In the genomic region with DNA sequence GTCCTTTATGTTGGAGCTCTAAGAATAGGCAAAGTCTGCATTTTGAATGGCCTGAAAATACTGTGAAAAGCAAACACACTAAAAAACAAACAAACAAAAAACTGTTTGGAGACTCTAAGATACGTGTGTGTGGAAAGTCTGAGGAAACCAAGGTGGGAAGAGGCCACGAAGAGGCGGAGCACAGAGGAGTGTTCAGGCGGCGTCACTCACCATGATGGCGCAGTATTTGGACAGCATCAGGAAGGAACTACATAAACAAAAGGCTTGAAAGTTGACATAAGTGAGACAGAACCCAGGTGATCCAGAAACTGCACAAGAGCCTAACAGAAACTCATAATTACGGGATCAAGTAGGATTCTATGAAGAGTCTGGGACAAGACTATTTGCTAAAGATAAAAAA, we compare ENCODE assay signal across 18 cellular contexts. TPM values are rescaled to one million over a fixed set of nuclear protein-coding genes. Genes with fewer than 3 reads are reported as not detected.
DNase-seq lines count a peak whose midpoint lies in the region; ATAC-seq, FAIRE-seq and TF ChIP-seq lines count a peak whose summit lies in the region.
"Had no signal": no experiment of that assay in that cellular context is flagged by ENCODE, and none has a peak within 500 bp of the region (broad histone marks: within the 10 kb centered on the region; RNA-seq: fewer than 3 reads in every experiment).

No MANE protein-coding gene starts in this region.

- in situ Hi-C loops in HepG2 (cut with HindIII; ENCODE audit: extremely low pct_ligation_motif_present, low pct_unique_long_range_greater_than_20kb), result no loop called here
- in situ Hi-C loops in K562 (cut with MboI), result no loop called here

- H3K27me3 ChIP-seq in HepG2 (ENCODE audit: control insufficient read depth in 1 of 2, insufficient read depth in 2 of 2, low read length in 2 of 2), result no peaks in the 10 kb centered on the region
- no peaks in the 10 kb centered on the region for H3K27me3 ChIP-seq in right lobe of liver
- H3K27me3 ChIP-seq in K562 (ENCODE audit: control insufficient read depth in 2 of 2, insufficient read depth in 2 of 2, low read length in 2 of 2), result no peaks in the 10 kb centered on the region
- H3K27me3 ChIP-seq: BLaER1 treated with 17β-estradiol and CSF1 and Interleukin-3, amounts not matched to agents 10 nM and 100 nM had no signal

- peaks cover 4% of the 10 kb centered on the region for H3K36me3 Mint-ChIP-seq in activated CD4-positive, alpha-beta T cell treated with anti-CD3 and anti-CD28 coated beads, Interleukin-2, amount 10 ng/mL, durations not matched to agents 24 days and 14 days (ENCODE audit: low read depth)
- no peaks in the 10 kb centered on the region for H3K36me3 Mint-ChIP-seq in stimulated activated effector memory CD8-positive, alpha-beta T cell treated with anti-CD3 and anti-CD28 coated beads, Interleukin-12 subunit alpha, Interleukin-12 subunit beta, amount 100 ng/mL, for 72 hours
- H3K36me3 Mint-ChIP-seq: CD8-positive, alpha-beta T cell had no signal

- ATAC-seq in HepG2, result peak; percentile 60; the same call in 2 of the 3 replicates
- ATAC-seq in right lobe of liver, result no peak
- peak; percentile 90 for ATAC-seq in K562
- no peak for ATAC-seq in stimulated activated effector memory CD8-positive, alpha-beta T cell treated with anti-CD3 and anti-CD28 coated beads, Interleukin-12 subunit alpha, Interleukin-12 subunit beta, amount 100 ng/mL, for 72 hours
- ATAC-seq: CD8-positive, alpha-beta T cell had no signal

- H3K9me3 ChIP-seq in HepG2 (ENCODE audit: low read length) (no peaks in the 10 kb centered on the region), right lobe of liver (no peaks in the 10 kb centered on the region), K562 (replicated peaks; ENCODE audit: control insufficient read depth, insufficient read depth, low read depth, low read length) (no peaks in the 10 kb centered on the region)
- H3K9me3 ChIP-seq: BLaER1 treated with 17β-estradiol and CSF1 and Interleukin-3, amounts not matched to agents 10 nM and 100 nM had no signal

- H3K9me3 Mint-ChIP-seq in activated CD4-positive, alpha-beta T cell treated with anti-CD3 and anti-CD28 coated beads, Interleukin-2, amount 10 ng/mL, durations not matched to agents 24 days and 14 days, result no peaks in the 10 kb centered on the region
- H3K9me3 Mint-ChIP-seq in stimulated activated effector memory CD8-positive, alpha-beta T cell treated with anti-CD3 and anti-CD28 coated beads, Interleukin-12 subunit alpha, Interleukin-12 subunit beta, amount 100 ng/mL, for 72 hours, result no peaks in the 10 kb centered on the region
- H3K9me3 Mint-ChIP-seq: CD8-positive, alpha-beta T cell had no signal

- H3K27ac Mint-ChIP-seq in activated CD4-positive, alpha-beta T cell treated with anti-CD3 and anti-CD28 coated beads, Interleukin-2, amount 10 ng/mL, durations not matched to agents 24 days and 14 days, result peak overlapping the region; percentile 32
- peak overlapping the region; percentile 32 for H3K27ac Mint-ChIP-seq in stimulated activated effector memory CD8-positive, alpha-beta T cell treated with anti-CD3 and anti-CD28 coated beads, Interleukin-12 subunit alpha, Interleukin-12 subunit beta, amount 100 ng/mL, for 72 hours
- H3K27ac Mint-ChIP-seq: B cell; CD8-positive, alpha-beta T cell had no signal

- peaks cover 22% of the 10 kb centered on the region for H3K4me1 ChIP-seq in HepG2 (ENCODE audit: insufficient read depth, low read length)
- H3K4me1 ChIP-seq in right lobe of liver, result no peaks in the 10 kb centered on the region
- H3K4me1 ChIP-seq in K562 (replicated peaks in 1 of 2; ENCODE audit: control insufficient read depth in 2 of 2, insufficient read depth in 2 of 2, low read length in 2 of 2), result peaks cover 0 to 5% of the 10 kb centered on the region in 2 experiments; a peak in 2 of 5 replicates
- H3K4me1 ChIP-seq: BLaER1 treated with 17β-estradiol and CSF1 and Interleukin-3, amounts not matched to agents 10 nM and 100 nM had no signal

- CTCF ChIA-PET in HepG2 (lab: Yijun Ruan, JAX; ENCODE audit: low intra/inter-chr PET ratio, low total read pairs), result no interaction called here
- CTCF ChIA-PET in K562 (lab: Yijun Ruan, JAX; ENCODE audit: low intra/inter-chr PET ratio), result no interaction called here

- BruUV-seq in HepG2 (replicated peaks; lab: Mats Ljungman, UMichigan) (no TSS peak), K562 (replicated peaks; lab: Mats Ljungman, UMichigan) (no TSS peak)

- TF ChIP-seq EP300 in HepG2 (IDR thresholded peaks at IDR 0.05; ENCODE audit: low read depth in 2 of 2, low read length in 2 of 2) (no peak), HepG2 (CRISPR knock-in tag; IDR thresholded peaks at IDR 0.05; ENCODE audit: borderline replicate concordance) (no peak), K562 (IDR thresholded peaks at IDR 0.05; ENCODE audit: low read length) (no peak)

- no peaks in the 10 kb centered on the region for H3K36me3 ChIP-seq in HepG2 (replicated peaks in 1 of 2; ENCODE audit: control insufficient read depth in 1 of 2, insufficient read depth in 2 of 2, low read length in 2 of 2)
- no peaks in the 10 kb centered on the region for H3K36me3 ChIP-seq in right lobe of liver
- H3K36me3 ChIP-seq in K562 (ENCODE audit: control insufficient read depth, insufficient read depth, low read length), result no peaks in the 10 kb centered on the region
- H3K36me3 ChIP-seq: BLaER1 treated with 17β-estradiol and CSF1 and Interleukin-3, amounts not matched to agents 10 nM and 100 nM had no signal

- no peaks in the 10 kb centered on the region for H4K20me1 ChIP-seq in HepG2 (ENCODE audit: insufficient read depth, low read length)
- H4K20me1 ChIP-seq in K562 (replicated peaks; ENCODE audit: control insufficient read depth, insufficient read depth, low read length), result no peaks in the 10 kb centered on the region
- H4K20me1 ChIP-seq: BLaER1 treated with 17β-estradiol and CSF1 and Interleukin-3, amounts not matched to agents 10 nM and 100 nM had no signal

- no peaks in the 10 kb centered on the region for H3K9me1 ChIP-seq in K562 (ENCODE audit: control insufficient read depth, insufficient read depth, low read length)

- TF ChIP-seq CTCF in HepG2 (CRISPR knock-in tag; IDR thresholded peaks at IDR 0.05) (no peak), right lobe of liver (IDR thresholded peaks at IDR 0.05) (no peak), K562 (IDR thresholded peaks at IDR 0.05 in 2 of 3, conservative IDR thresholded peaks at IDR 0.05 in 1 of 3; ENCODE audit: insufficient read depth in 2 of 3, low read depth in 1 of 3, low read length in 3 of 3) (no peak)

- 59% methylated on average over 7 of the region's 7 CpGs for WGBS in HepG2 (ENCODE audit: low lambda C conversion rate)
- 85% methylated on average over 7 of the region's 7 CpGs for WGBS in right lobe of liver (ENCODE audit: insufficient coverage, low coverage, low lambda C conversion rate, missing lambda C conversion rate)
- 54% methylated on average over 7 of the region's 7 CpGs for WGBS in K562 (ENCODE audit: insufficient coverage, low coverage, missing lambda C conversion rate)

- no peak overlapping the region for H3K4me3 Mint-ChIP-seq in activated CD4-positive, alpha-beta T cell treated with anti-CD3 and anti-CD28 coated beads, Interleukin-2, amount 10 ng/mL, durations not matched to agents 24 days and 14 days
- H3K4me3 Mint-ChIP-seq in stimulated activated effector memory CD8-positive, alpha-beta T cell treated with anti-CD3 and anti-CD28 coated beads, Interleukin-12 subunit alpha, Interleukin-12 subunit beta, amount 100 ng/mL, for 72 hours, result no peak overlapping the region
- H3K4me3 Mint-ChIP-seq: B cell; CD8-positive, alpha-beta T cell had no signal

- H3K27ac ChIP-seq in HepG2 (ENCODE audit: extremely low read length, insufficient read depth, low read length), result no peak overlapping the region
- H3K27ac ChIP-seq in right lobe of liver, result no peak overlapping the region
- H3K27ac ChIP-seq in K562 (ENCODE audit: extremely low read depth, low read depth, low read length), result peak overlapping the region; percentile 35; the same call in 1 of the 3 replicates
- H3K27ac ChIP-seq: BLaER1 treated with 17β-estradiol and CSF1 and Interleukin-3, amounts not matched to agents 10 nM and 100 nM; GM23248 had no signal

- H3K9ac ChIP-seq in HepG2 (ENCODE audit: insufficient read depth, low read depth, low read length) (no peak overlapping the region), K562 (ENCODE audit: insufficient read depth in 1 of 2, low read depth in 2 of 2, low read length in 2 of 2) (no peak overlapping the region)
- H3K9ac ChIP-seq: BLaER1 treated with 17β-estradiol and CSF1 and Interleukin-3, amounts not matched to agents 10 nM and 100 nM; GM23248 had no signal

- H2AFZ ChIP-seq in HepG2 (ENCODE audit: low read length) (no peak overlapping the region), K562 (ENCODE audit: low read depth, low read length) (peak overlapping the region; percentile 90)
- H2AFZ ChIP-seq: GM23248 had no signal

- POLR2A ChIA-PET in HepG2 (lab: Yijun Ruan, JAX), result interaction anchor here (1.2 kb wide), 1 partner anchor 50 kb away, joined by 3 read pairs; the partner anchor contains the start of gene SOS1
- POLR2A ChIA-PET in K562 (lab: Yijun Ruan, JAX), result interaction anchor here (1.2 kb wide), 2 partner anchors 9 to 13 kb away, joined by 3 read pairs; no protein-coding TSS in a partner anchor

- DNase-seq in activated CD4-positive, alpha-beta T cell treated with anti-CD3 and anti-CD28 coated beads, Interleukin-2, amount 10 ng/mL, durations not matched to agents 24 days and 14 days, result no peak
- no peak for DNase-seq in activated CD4-positive, alpha-beta T cell treated with anti-CD3 and anti-CD28 coated beads, Interleukin-2, amount 50 U/mL, for 1 hour
- DNase-seq in HepG2 (ENCODE audit: low spot score) (peak; percentile 19), right lobe of liver (no peak), K562 (ENCODE audit: extremely low read depth in 1 of 4, low spot score in 3 of 4) (peak in 2 of 4 experiments; percentile 34 to 36), AML-193 (lab: John Stamatoyannopoulos, UW) (no peak), GM12892 (ENCODE audit: insufficient read length) (no peak)
- DNase-seq in stimulated activated effector memory CD8-positive, alpha-beta T cell treated with anti-CD3 and anti-CD28 coated beads, Interleukin-12 subunit alpha, Interleukin-12 subunit beta, amount 100 ng/mL, for 72 hours (ENCODE audit: low spot score in 2 of 2), result no peak
- DNase-seq: 8988T; Calu3; CD8-positive, alpha-beta T cell; DMS79 treated with DMSO at 0.1 percent for 48 hours; GF-D8; GM23248; HCEC 1CT had no signal

- intact Hi-C loops in activated CD4-positive, alpha-beta T cell treated with anti-CD3 and anti-CD28 coated beads, Interleukin-2, amount 10 ng/mL, durations not matched to agents 24 days and 14 days (cut with micrococcal nuclease), result no loop called here
- intact Hi-C loops in HepG2 (cut with micrococcal nuclease; ENCODE audit: unreplicated experiment) (no loop called here), right lobe of liver (cut with DNase I) (no loop called here), K562 (cut with micrococcal nuclease) (no loop called here)

- H3K4me3 ChIP-seq in HepG2 (replicated peaks in 1 of 3; ENCODE audit: insufficient read depth in 1 of 3, low read depth in 2 of 3, low read length in 3 of 3) (no peak overlapping the region), right lobe of liver (no peak overlapping the region), K562 (no peak overlapping the region)
- H3K4me3 ChIP-seq: BLaER1 treated with 17β-estradiol and CSF1 and Interleukin-3, amounts not matched to agents 10 nM and 100 nM; GM23248 had no signal

- TF ChIP-seq POLR2A in HepG2 (IDR thresholded peaks at IDR 0.05; ENCODE audit: insufficient read depth in 1 of 2, low read depth in 2 of 2, low read length in 2 of 2) (no peak), right lobe of liver (IDR thresholded peaks at IDR 0.05) (no peak), K562 (conservative IDR thresholded peaks at IDR 0.05) (no peak), GM12892 (IDR thresholded peaks at IDR 0.05; ENCODE audit: low read depth, low read length) (no peak)

- no peak overlapping the region for H3K4me2 ChIP-seq in HepG2 (ENCODE audit: low read depth, low read length)
- H3K4me2 ChIP-seq in K562 (ENCODE audit: insufficient read depth, low read length), result no peak overlapping the region; the same call in 1 of the 2 replicates
- H3K4me2 ChIP-seq: BLaER1 treated with 17β-estradiol and CSF1 and Interleukin-3, amounts not matched to agents 10 nM and 100 nM had no signal

- no peaks in the 10 kb centered on the region for H3K27me3 Mint-ChIP-seq in activated CD4-positive, alpha-beta T cell treated with anti-CD3 and anti-CD28 coated beads, Interleukin-2, amount 10 ng/mL, durations not matched to agents 24 days and 14 days
- H3K27me3 Mint-ChIP-seq: B cell had no signal

- TF ChIP-seq RAD21 in HepG2 (CRISPR knock-in tag; IDR thresholded peaks at IDR 0.05), result no peak
- no peak for TF ChIP-seq RAD21 in K562 (CRISPR knock-in tag; conservative IDR thresholded peaks at IDR 0.05 in 1 of 2, IDR thresholded peaks at IDR 0.05 in 1 of 2)

- H3K4me1 Mint-ChIP-seq in activated CD4-positive, alpha-beta T cell treated with anti-CD3 and anti-CD28 coated beads, Interleukin-2, amount 10 ng/mL, durations not matched to agents 24 days and 14 days, result peaks cover 18% of the 10 kb centered on the region
- H3K4me1 Mint-ChIP-seq in stimulated activated effector memory CD8-positive, alpha-beta T cell treated with anti-CD3 and anti-CD28 coated beads, Interleukin-12 subunit alpha, Interleukin-12 subunit beta, amount 100 ng/mL, for 72 hours, result peaks cover 6% of the 10 kb centered on the region
- H3K4me1 Mint-ChIP-seq: B cell had no signal

- peak; percentile 15 for FAIRE-seq in HepG2 (lab: Jason Lieb, UNC)
- FAIRE-seq in K562 (lab: Jason Lieb, UNC), result no peak
- FAIRE-seq in GM12892 (lab: Jason Lieb, UNC), result no peak
- FAIRE-seq: H54 had no signal

- no peaks in the 10 kb centered on the region for H3K79me2 ChIP-seq in HepG2 (ENCODE audit: insufficient read depth, low read length)
- H3K79me2 ChIP-seq in K562 (ENCODE audit: control insufficient read depth, insufficient read depth, low read length), result no peaks in the 10 kb centered on the region

RNA-seq across cellular contexts. Expression of gene SOS1, which starts 50.8 kb away (rescaled TPM):
- 66.1 and 74.5 TPM in 2 replicates for total RNA-seq in activated CD4-positive, alpha-beta T cell treated with anti-CD3 and anti-CD28 coated beads, Interleukin-2, amount 10 ng/mL, durations not matched to agents 24 days and 14 days
- total RNA-seq in HepG2 (2016; rRNA removed; fragmentation: Illumina TruSeq; extraction: Trizol) (20.8 and 26.6 TPM in 2 replicates), right lobe of liver (10 to 100 TPM in 5 of 6 experiments, 1 to 10 TPM in 1; 9.6 to 20.1 (median 16.5) TPM), K562 (2014; rRNA removed) (6.3 and 7.6 TPM in 2 replicates), K562 (2014; rRNA removed; fragmentation: Illumina TruSeq; extraction: Trizol) (16.3 and 17.9 TPM in 2 replicates), K562 (2015; rRNA removed; fragmentation: Illumina TruSeq; extraction: Trizol) (20.1 and 21.6 TPM in 2 replicates), K562 (2021) (23.1 and 23.8 TPM in 2 replicates)
- 3.2 and 4.1 TPM in 2 replicates for total RNA-seq in HepG2 (2016; cell fraction: cytosol; rRNA removed; fragmentation: Illumina TruSeq; extraction: Trizol; ENCODE audit: low read depth)
- 21.0 and 28.9 TPM in 2 replicates for total RNA-seq in HepG2 (2016; cell fraction: insoluble cytoplasmic fraction; rRNA removed; fragmentation: Illumina TruSeq; extraction: Trizol)
- 12.6 and 14.3 TPM in 2 replicates for total RNA-seq in HepG2 (2016; cell fraction: membrane; rRNA removed; fragmentation: Illumina TruSeq; extraction: Trizol)
- 49.5 and 63.9 TPM in 2 replicates for total RNA-seq in HepG2 (2016; cell fraction: nucleus; rRNA removed; fragmentation: Illumina TruSeq; extraction: Trizol)
- polyA plus RNA-seq in HepG2 (2011; rRNA removed) (39.5 and 60.4 TPM in 2 replicates), K562 (2011; rRNA removed) (27.1 and 27.9 TPM in 2 replicates), K562 (2014; fragmentation: Illumina TruSeq; extraction: Trizol) (24.5 and 26.8 TPM in 2 replicates), K562 (2014; fragmentation: Nextera tagmentation; extraction: Ambion mirVana) (1 to 10 TPM; 2.5 to 4.0 TPM), K562 (2014; rRNA removed) (10.9 and 12.1 TPM in 2 replicates)
- 23.4 and 41.7 TPM in 2 replicates for polyA plus RNA-seq in HepG2 (2011; cell fraction: cytosol; rRNA removed)
- 69.6 and 75.7 TPM in 2 replicates for polyA plus RNA-seq in HepG2 (2011; cell fraction: nucleus; rRNA removed)
- 31.5 and 37.6 TPM in 2 replicates for polyA plus RNA-seq in HepG2 (2012)
- 0.43 and 0.49 TPM in 2 replicates for polyA plus RNA-seq in HepG2 (2016; cell fraction: cytosol; fragmentation: Illumina TruSeq; extraction: Trizol; ENCODE audit: low read depth)
- polyA plus RNA-seq in HepG2 (2016; cell fraction: insoluble cytoplasmic fraction; fragmentation: Illumina TruSeq; extraction: Trizol; ENCODE audit: low read depth), result 21.4 and 27.3 TPM in 2 replicates
- polyA plus RNA-seq in HepG2 (2016; cell fraction: membrane; fragmentation: Illumina TruSeq; extraction: Trizol; ENCODE audit: low read depth), result 2.0 and 2.7 TPM in 2 replicates
- polyA plus RNA-seq in HepG2 (2016; cell fraction: nucleus; fragmentation: Illumina TruSeq; extraction: Trizol; ENCODE audit: insufficient read depth, low read depth), result 56.1 and 68.3 TPM in 2 replicates
- 40.4 and 54.0 TPM in 2 replicates for polyA minus RNA-seq in HepG2 (2011; rRNA and poly(A)+ RNA removed; ENCODE audit: low replicate concordance)
- 39.9 and 41.5 TPM in 2 replicates for polyA minus RNA-seq in HepG2 (2011; cell fraction: cytosol; rRNA and poly(A)+ RNA removed)
- polyA minus RNA-seq in HepG2 (2011; cell fraction: nucleus; rRNA and poly(A)+ RNA removed), result 211 and 214 TPM in 2 replicates
- total RNA-seq in K562 (2011; cell fraction: chromatin; rRNA removed; ENCODE audit: low replicate concordance), result 26.1 and 163 TPM in 2 replicates
- total RNA-seq in K562 (2011; cell fraction: nucleolus; rRNA removed), result 8.8 and 15.8 TPM in 2 replicates
- total RNA-seq in K562 (2011; cell fraction: nucleoplasm; rRNA removed), result 38.1 and 53.0 TPM in 2 replicates
- polyA plus RNA-seq in K562 (2011; cell fraction: cytosol; rRNA removed), result 16.0 and 30.7 TPM in 2 replicates
- polyA plus RNA-seq in K562 (2011; cell fraction: nucleus; rRNA removed), result 61.3 and 78.0 TPM in 2 replicates
- polyA plus RNA-seq in K562 (2012), result 13.2 and 16.3 TPM in 2 replicates
- 80.6 and 96.0 TPM in 2 replicates for polyA minus RNA-seq in K562 (2011; rRNA and poly(A)+ RNA removed)
- 15.1 and 17.0 TPM in 2 replicates for polyA minus RNA-seq in K562 (2011; cell fraction: cytosol; rRNA and poly(A)+ RNA removed)
- polyA minus RNA-seq in K562 (2011; cell fraction: nucleus; rRNA and poly(A)+ RNA removed), result 52.2 and 93.1 TPM in 2 replicates
- polyA plus RNA-seq in GM12892 (2012; ENCODE audit: missing spikeins), result 10.5 TPM

Comparison
In these comparisons a context has a peak if more than half of its experiments do, and no peak if none do; other contexts are left out.
1. ATAC-seq: peak in HepG2 (single experiment) and K562 (single experiment); none in right lobe of liver (0 of 4) and stimulated activated effector memory CD8-positive, alpha-beta T cell treated with anti-CD3 and anti-CD28 coated beads, Interleukin-12 subunit alpha, Interleukin-12 subunit beta, amount 100 ng/mL, for 72 hours (single experiment).